Comparison of ENCODE assay signal across 18 cellular contexts in genomic region chr4:15921592-15921932, GRCh38. TPM values are rescaled to one million over a fixed set of nuclear protein-coding genes. Genes with fewer than 3 reads are reported as not detected.
"Had no signal": no experiment of that assay in that cellular context is flagged by ENCODE, and none has a peak within 500 bp of the region (broad histone marks: within the 10 kb centered on the region; RNA-seq: fewer than 3 reads in every experiment).

No MANE protein-coding gene starts in this region.

- H3K4me3 Mint-ChIP-seq: activated CD4-positive, alpha-beta T cell treated with anti-CD3 and anti-CD28 coated beads for 36 hours; activated naive CD8-positive, alpha-beta T cell; activated T-helper 1 cell treated with anti-CD3 and anti-CD28 coated beads, Interleukin-12 subunit alpha, Interleukin-12 subunit beta, Interleukin-2, Interleukin-4 antibody, amounts not matched to agents 30 ng/mL and 10 ng/mL and 1 ng/mL, durations not matched to agents 14 hours and 24 hours and 36 hours had no signal

- H3K9me3 ChIP-seq: gastrocnemius medialis, heart left ventricle, left ventricle myocardium inferior, prostate gland, tibial nerve had no signal

- H3K9me3 Mint-ChIP-seq: activated T-helper 1 cell treated with anti-CD3 and anti-CD28 coated beads, Interleukin-12 subunit alpha, Interleukin-12 subunit beta, Interleukin-2, Interleukin-4 antibody, amounts not matched to agents 30 ng/mL and 10 ng/mL and 1 ng/mL, durations not matched to agents 14 hours and 24 hours and 36 hours had no signal

- H3K36me3 Mint-ChIP-seq: activated naive CD8-positive, alpha-beta T cell had no signal

- H3K4me1 Mint-ChIP-seq: activated CD4-positive, alpha-beta T cell treated with anti-CD3 and anti-CD28 coated beads for 36 hours had no signal

- DNase-seq: activated CD4-positive, alpha-beta T cell treated with anti-CD3 and anti-CD28 coated beads, Interleukin-2, amount 50 U/mL, for 48 hours; gastrocnemius medialis; left ventricle myocardium inferior; stimulated activated CD4-positive, alpha-beta T cell treated with anti-CD3 and anti-CD28 coated beads, Interleukin-2, amount 100 ng/mL, for 24 hours; stimulated activated naive CD8-positive, alpha-beta T cell treated with anti-CD3 and anti-CD28 coated beads, Interleukin-15, Interleukin-2, amounts not matched to agents 100 U/mL and 50 U/mL, for 24 hours; T-helper 2 cell had no signal

- H3K4me1 ChIP-seq: gastrocnemius medialis, heart left ventricle, left ventricle myocardium inferior, prostate gland, tibial nerve had no signal

- ATAC-seq: gastrocnemius medialis; stimulated activated naive CD8-positive, alpha-beta T cell treated with anti-CD3 and anti-CD28 coated beads, Interleukin-15, Interleukin-2, amounts not matched to agents 100 U/mL and 50 U/mL, for 24 hours had no signal

- H3K27ac ChIP-seq: dorsolateral prefrontal cortex, gastrocnemius medialis, heart left ventricle, left ventricle myocardium inferior, prostate gland had no signal

- H3K4me3 ChIP-seq: dorsolateral prefrontal cortex, gastrocnemius medialis, heart left ventricle, left ventricle myocardium inferior, prostate gland, tibial nerve had no signal

- H3K36me3 ChIP-seq: gastrocnemius medialis, heart left ventricle, left ventricle myocardium inferior, prostate gland, tibial nerve had no signal

- H3K27ac Mint-ChIP-seq: activated CD4-positive, alpha-beta T cell treated with anti-CD3 and anti-CD28 coated beads for 36 hours; activated naive CD8-positive, alpha-beta T cell; activated T-helper 1 cell treated with anti-CD3 and anti-CD28 coated beads, Interleukin-12 subunit alpha, Interleukin-12 subunit beta, Interleukin-2, Interleukin-4 antibody, amounts not matched to agents 30 ng/mL and 10 ng/mL and 1 ng/mL, durations not matched to agents 14 hours and 24 hours and 36 hours had no signal

- H3K27me3 ChIP-seq: gastrocnemius medialis, tibial nerve had no signal

RNA-seq across cellular contexts. Expression of gene FGFBP1, which starts 17.0 kb away (rescaled TPM):
- total RNA-seq: activated CD4-positive, alpha-beta T cell treated with anti-CD3 and anti-CD28 coated beads for 36 hours; activated T-helper 1 cell treated with anti-CD3 and anti-CD28 coated beads, Interleukin-12 subunit alpha, Interleukin-12 subunit beta, Interleukin-2, Interleukin-4 antibody, amounts not matched to agents 30 ng/mL and 10 ng/mL and 1 ng/mL, durations not matched to agents 14 hours and 24 hours and 36 hours; cardiac septum; dorsolateral prefrontal cortex; gastrocnemius medialis; left ventricle myocardium inferior; mononuclear cell; skeletal muscle tissue had no signal
- polyA plus RNA-seq: heart left ventricle, neural cell, right cardiac atrium had no signal

RNA-seq across cellular contexts. Expression of gene FGFBP2, which starts 41.4 kb away (rescaled TPM):
- total RNA-seq: skeletal muscle tissue had no signal
- polyA plus RNA-seq: neural cell had no signal
